Comparison of ENCODE assay signal across 18 cellular contexts in genomic region chr13:51177188-51177587, GRCh38. TPM values are rescaled to one million over a fixed set of nuclear protein-coding genes. Genes with fewer than 3 reads are reported as not detected.
DNase-seq lines count a peak whose midpoint lies in the region; ATAC-seq, FAIRE-seq and TF ChIP-seq lines count a peak whose summit lies in the region.
"Had no signal": no experiment of that assay in that cellular context is flagged by ENCODE, and none has a peak within 500 bp of the region (broad histone marks: within the 10 kb centered on the region; RNA-seq: fewer than 3 reads in every experiment).

No MANE protein-coding gene starts in this region.

- peak in 1 of 2 experiments; percentile 81; a peak in 1 of 3 replicates for TF ChIP-seq POLR2A in H1 (IDR thresholded peaks at IDR 0.05; ENCODE audit: control extremely low read depth in 1 of 2, low read depth in 2 of 2, low read length in 2 of 2)

- H3K18ac ChIP-seq in H1 (ENCODE audit: extremely low read depth, low read length) = no peak overlapping the region

- H2BK120ac ChIP-seq in H1 (replicated peaks; ENCODE audit: low read depth, low read length) = no peak overlapping the region

- DNase-seq in H1 (ENCODE audit: low read depth in 1 of 2, low spot score in 2 of 2) (peak in 1 of 2 experiments; percentile 40), NCI-H1417 treated with DMSO at 0.1 percent for 48 hours (lab: John Stamatoyannopoulos, UW) (no peak)
- no peak for DNase-seq in stimulated activated CD4-positive, alpha-beta T cell treated with anti-CD3 and anti-CD28 coated beads, Interleukin-2, amount 100 ng/mL, for 24 hours
- DNase-seq: C1 segment of cervical spinal cord; Calu3; CD4-positive, alpha-beta memory T cell; COR-L47; DMS53; DMS79 treated with DMSO at 0.1 percent for 48 hours; GF-D8; GOT3; H7 had no signal

- H3K27ac ChIP-seq in HUES48 (ENCODE audit: low read depth, low read length) (peak overlapping the region; percentile 51), H1 (ENCODE audit: low read depth, low read length) (0 out of 2 replicates have a peak overlapping the region, but pooled peaks have one; percentile 2), iPS-18a (ENCODE audit: low read length) (peak overlapping the region; percentile 54)

- ATAC-seq in HG03039 (IDR thresholded peaks at IDR 0.05; ENCODE audit: unreplicated experiment) = no peak
- ATAC-seq: HCT116 had no signal

- 89% methylated on average over 1 of the region's 1 CpG; no CpG with 5 or more reads in 1 of the 2 experiments for WGBS in H1 (ENCODE audit: extremely low coverage in 1 of 2, insufficient coverage in 1 of 2, insufficient read length in 1 of 2, insufficient replicate concordance in 2 of 2, low coverage in 1 of 2, low lambda C conversion rate in 2 of 2, missing lambda C conversion rate in 1 of 2), 2 experiments

- peaks cover 3% of the 10 kb centered on the region; the same call in 1 of the 2 replicates for H3K23me2 ChIP-seq in H1 (ENCODE audit: low read depth, low read length)

- H3K36me3 ChIP-seq in HUES48 (ENCODE audit: control insufficient read depth, insufficient read depth, low read length) = peaks cover 70% of the 10 kb centered on the region
- peaks cover 34 to 74% (median 55%) of the 10 kb centered on the region in 4 experiments for H3K36me3 ChIP-seq in H1 (ENCODE audit: control insufficient read depth in 2 of 4, insufficient read depth in 4 of 4, low read length in 3 of 4)
- H3K36me3 ChIP-seq in iPS-18a (ENCODE audit: control insufficient read depth, low read depth, low read length) = peaks cover 74% of the 10 kb centered on the region

- H2AFZ ChIP-seq in H1 (ENCODE audit: low read length) = no peak overlapping the region

- no peaks in the 10 kb centered on the region for H3K9me3 ChIP-seq in HUES48 (ENCODE audit: control insufficient read depth, insufficient read depth, low read length)
- H3K9me3 ChIP-seq in H1 (ENCODE audit: insufficient read depth in 2 of 2, low read depth in 1 of 2, low read length in 1 of 2) = no peaks in the 10 kb centered on the region
- no peaks in the 10 kb centered on the region for H3K9me3 ChIP-seq in iPS-18a (ENCODE audit: control insufficient read depth, low read depth, low read length)

- no peak overlapping the region for H3K4me3 ChIP-seq in HUES48 (ENCODE audit: low read depth, low read length)
- no peak overlapping the region for H3K4me3 ChIP-seq in H1 (ENCODE audit: extremely low read depth in 1 of 4, insufficient read depth in 2 of 4, low read depth in 3 of 4, low read length in 4 of 4)
- H3K4me3 ChIP-seq in iPS-18a (ENCODE audit: low read length) = no peak overlapping the region

- peak overlapping the region; percentile 40; the same call in 1 of the 2 replicates for H2BK5ac ChIP-seq in H1 (ENCODE audit: low read depth, low read length)

- H3K14ac ChIP-seq in H1 (ENCODE audit: insufficient read length) = no peak overlapping the region

- H3K9ac ChIP-seq in HUES48 (ENCODE audit: low read depth, low read length) (no peak overlapping the region), H1 (replicated peaks in 1 of 4; ENCODE audit: extremely low read depth in 1 of 4, low read depth in 3 of 4, low read length in 3 of 4) (peak overlapping the region in 1 of 4 experiments; percentile 18; a peak in 1 of 7 replicates), iPS-18a (ENCODE audit: low read length) (no peak overlapping the region)

- CTCF ChIA-PET in H1 (lab: Charles Lee; ENCODE audit: partially characterized antibody) = interaction anchor here (0.8 to 2.8 kb wide), 5 partner anchors 10 to 152 kb away, joined by 3 to 11 read pairs (median 6); no protein-coding TSS in a partner anchor

- peaks cover 2 to 4% of the 10 kb centered on the region in 2 experiments for H4K20me1 ChIP-seq in H1 (replicated peaks in 1 of 2; ENCODE audit: control insufficient read depth in 1 of 2, insufficient read depth in 2 of 2, low read length in 2 of 2)

- H2BK12ac ChIP-seq in H1 (ENCODE audit: low read depth, low read length) = no peak overlapping the region

- no peak overlapping the region for H3K56ac ChIP-seq in H1 (replicated peaks; ENCODE audit: insufficient read length, low read depth, low read length)

- no peaks in the 10 kb centered on the region for H3K79me1 ChIP-seq in H1 (ENCODE audit: low read depth, low read length)

- no peak overlapping the region for H2AK5ac ChIP-seq in H1 (ENCODE audit: low read depth, low read length)

- FAIRE-seq in H1 (lab: Jason Lieb, UNC) = no peak
- FAIRE-seq: GM12891, GM18507 had no signal

- H4K91ac ChIP-seq in H1 (replicated peaks; ENCODE audit: insufficient read length, low read length) = no peak overlapping the region

- TF ChIP-seq CTCF in H1 (IDR thresholded peaks at IDR 0.05; ENCODE audit: control extremely low read depth in 1 of 3, insufficient read depth in 1 of 3, low read depth in 1 of 3, low read length in 3 of 3) = no peak

- TF ChIP-seq EP300 in H1 (IDR thresholded peaks at IDR 0.05; ENCODE audit: borderline replicate concordance in 1 of 2, low read depth in 2 of 2, low read length in 2 of 2) = no peak

- 0 out of 2 replicates have a peak overlapping the region, but pooled peaks have one; percentile 14 for H2BK15ac ChIP-seq in H1 (ENCODE audit: low read length)

- H3K4me2 ChIP-seq in H1 (ENCODE audit: insufficient read depth in 1 of 2, low read depth in 2 of 2, low read length in 2 of 2) = no peak overlapping the region

- H4K5ac ChIP-seq in H1 (ENCODE audit: insufficient read length, low read depth, low read length) = no peak overlapping the region

- no peak overlapping the region for H4K8ac ChIP-seq in H1 (ENCODE audit: extremely low read depth, insufficient read depth, low read length)

- peaks cover 46% of the 10 kb centered on the region for H3K4me1 ChIP-seq in HUES48 (ENCODE audit: control insufficient read depth, insufficient read depth, low read length)
- peaks cover 7 to 12% (median 10%) of the 10 kb centered on the region in 4 experiments; a peak in 6 of 7 replicates for H3K4me1 ChIP-seq in H1 (replicated peaks in 1 of 4; ENCODE audit: control insufficient read depth in 3 of 4, insufficient read depth in 4 of 4, low read length in 3 of 4)
- H3K4me1 ChIP-seq in iPS-18a (ENCODE audit: control insufficient read depth, low read depth, low read length) = peaks cover 17% of the 10 kb centered on the region

- TF ChIP-seq RAD21 in H1 (IDR thresholded peaks at IDR 0.05 in 1 of 2, conservative IDR thresholded peaks at IDR 0.05 in 1 of 2; ENCODE audit: low read depth in 2 of 2, low read length in 2 of 2) = no peak

- H3K4ac ChIP-seq in H1 (replicated peaks; ENCODE audit: insufficient read length, low read depth, low read length) = peak overlapping the region; percentile 19

- H3K27me3 ChIP-seq in HUES48 (ENCODE audit: control insufficient read depth, insufficient read depth, low read length) (no peaks in the 10 kb centered on the region), H1 (replicated peaks in 1 of 4; ENCODE audit: control insufficient read depth in 3 of 4, extremely low read depth in 1 of 4, insufficient read depth in 3 of 4, low read length in 3 of 4) (no peaks in the 10 kb centered on the region), iPS-18a (ENCODE audit: control insufficient read depth, insufficient read depth, low read length) (no peaks in the 10 kb centered on the region)

- H3K79me2 ChIP-seq in H1 (ENCODE audit: control insufficient read depth in 1 of 2, insufficient read depth in 2 of 2, low read length in 2 of 2) = peaks cover 3 to 22% of the 10 kb centered on the region in 2 experiments; a peak in 3 of 4 replicates

- POLR2A ChIA-PET in H1 (lab: Charles Lee; ENCODE audit: partially characterized antibody) = interaction anchor here (1.0 to 13.8 kb wide), 23 partner anchors 9 to 150 kb away, joined by 3 to 494 read pairs (median 5); no protein-coding TSS in a partner anchor

- H2BK20ac ChIP-seq in H1 (ENCODE audit: low read length) = no peak overlapping the region

- no peak overlapping the region for H3K23ac ChIP-seq in H1 (ENCODE audit: insufficient read length)

TF ChIP-seq in H1, 55 proteins besides CTCF, POLR2A, EP300 and RAD21:
- TF ChIP-seq POLR2AphosphoS5 (IDR thresholded peaks at IDR 0.05; ENCODE audit: low read depth, low read length) (peak; percentile 90; the same call in 1 of the 2 replicates), KDM1A (IDR thresholded peaks at IDR 0.05; ENCODE audit: borderline replicate concordance, low read length) (no peak)
TF ChIP-seq in H1: peak in this region for 1.

RNA-seq across cellular contexts. Expression of gene FAM124A, which starts 45.0 kb away (rescaled TPM):
- 47.1 and 49.9 TPM in 2 replicates for total RNA-seq in H1 (2021; fragmentation: NEBNext Ultra II Directional; extraction: Animal tissue kit (Norgen Biotek cat#: 25700))
- 40.7 and 47.1 TPM in 2 replicates for polyA plus RNA-seq in H1 (2011; rRNA removed)
- 27.7 TPM for polyA plus RNA-seq in H1 (2011; cell fraction: cytosol; rRNA removed)
- polyA plus RNA-seq in H1 (2011; cell fraction: nucleus; rRNA removed) = 38.7 TPM
- polyA plus RNA-seq in H1 (2012, experiment 1 of 2) = 29.0 to 33.9 TPM (median 30.6 TPM) in 4 replicates
- 16.3 TPM for polyA plus RNA-seq in H1 (2012, experiment 2 of 2)
- 32.9 TPM for polyA plus RNA-seq in H1 (2013, experiment 1 of 2)
- polyA plus RNA-seq in H1 (2013, experiment 2 of 2) = 34.6 TPM
- 38.0 and 39.6 TPM in 2 replicates for polyA minus RNA-seq in H1 (2011; rRNA and poly(A)+ RNA removed)
- 34.9 TPM for polyA minus RNA-seq in H1 (2011; cell fraction: cytosol; rRNA and poly(A)+ RNA removed)
- polyA minus RNA-seq in H1 (2011; cell fraction: nucleus; rRNA and poly(A)+ RNA removed) = 78.7 TPM
- total RNA-seq: CD4-positive, alpha-beta memory T cell had no signal
- polyA plus RNA-seq: CD4-positive, alpha-beta memory T cell had no signal

Comparison
In these comparisons a context has a peak if more than half of its experiments do, and no peak if none do; other contexts are left out.
1. H3K27ac ChIP-seq: peak in every context shown above with its lines; median percentile 54 in iPS-18a; 51 in HUES48; 2 in H1.